17 cellular contexts compared by ENCODE assay signal in the genomic region with DNA sequence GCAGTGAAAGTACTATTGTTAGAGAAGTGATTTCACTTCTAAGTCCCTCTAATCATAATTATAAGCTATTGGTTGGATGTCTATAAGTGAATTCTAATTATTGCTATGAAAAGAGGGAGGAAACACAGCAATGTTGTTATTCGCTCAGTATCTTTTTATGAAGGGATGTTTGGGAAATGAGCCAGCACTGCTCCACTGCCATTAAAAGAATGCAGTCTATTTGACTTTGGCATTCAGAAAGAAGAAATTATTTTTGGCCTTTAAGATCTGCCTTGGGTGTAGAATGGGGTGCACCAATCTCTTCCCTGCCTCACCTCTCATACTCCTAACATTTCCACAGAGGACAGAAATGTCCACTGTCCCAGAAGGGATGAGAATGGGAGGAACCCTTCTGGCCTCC.
A peak's percentile ranks its signal among the peaks of the same experiment; 100 is the strongest.
DNase-seq lines count a peak whose midpoint lies in the region; ATAC-seq and TF ChIP-seq lines count a peak whose summit lies in the region.
"Had no signal": no experiment of that assay in that cellular context is flagged by ENCODE, and none has a peak within 500 bp of the region (broad histone marks: within the 10 kb centered on the region; RNA-seq: fewer than 3 reads in every experiment).

No MANE protein-coding gene starts in this region.

- DNase-seq in AG08396 (ENCODE audit: low spot score) (peak; percentile 10), GM03348 (ENCODE audit: low spot score) (peak; percentile 8), astrocyte of the spinal cord (ENCODE audit: low read depth, low spot score) (peak; percentile 20), fibroblast of the aortic adventitia (ENCODE audit: low read depth) (peak; percentile 58), NCI-H748 treated with DMSO at 0.1 percent for 48 hours (lab: John Stamatoyannopoulos, UW) (no peak)
- no peak for DNase-seq in activated T-cell treated with anti-CD3 and anti-CD28 coated beads, Interleukin-2, amount 50 U/mL, for 48 hours
- no peak for DNase-seq in activated naive CD4-positive, alpha-beta T cell treated with anti-CD3 and anti-CD28 coated beads, Interleukin-2, amount 50 U/mL, for 16 hours
- DNase-seq: BE2C, DMS53, NCI-H1092 treated with DMSO at 0.1 percent for 48 hours, NCI-H1436 treated with DMSO at 0.1 percent for 48 hours, NCI-H1930, NCI-H510A, Peyer's patch had no signal

- TF ChIP-seq CTCF in astrocyte of the spinal cord (IDR thresholded peaks at IDR 0.05; ENCODE audit: low read depth, low read length): no peak
- TF ChIP-seq CTCF in fibroblast of the aortic adventitia (IDR thresholded peaks at IDR 0.05; ENCODE audit: insufficient read depth, low read length): no peak

- in situ Hi-C loops in astrocyte of the spinal cord (cut with HindIII; ENCODE audit: low sequenced_read_pairs): no loop called here

- H3K4me3 ChIP-seq in astrocyte of the spinal cord (ENCODE audit: low read depth, low read length): no peak overlapping the region
- H3K4me3 ChIP-seq in fibroblast of the aortic adventitia (ENCODE audit: low read depth, low read length): no peak overlapping the region
- H3K4me3 ChIP-seq: GM12878, HAP-1, Peyer's patch had no signal

- no peak for ATAC-seq in HG03342 (IDR thresholded peaks at IDR 0.05; ENCODE audit: unreplicated experiment)
- ATAC-seq: GM12878 had no signal

Comparison
In these comparisons a context has a peak if more than half of its experiments do, and no peak if none do; other contexts are left out.
1. DNase-seq: peak in AG08396 (single experiment), GM03348 (single experiment), astrocyte of the spinal cord (single experiment) and fibroblast of the aortic adventitia (single experiment); none in activated T-cell treated with anti-CD3 and anti-CD28 coated beads, Interleukin-2, amount 50 U/mL, for 48 hours (0 of 2), activated naive CD4-positive, alpha-beta T cell treated with anti-CD3 and anti-CD28 coated beads, Interleukin-2, amount 50 U/mL, for 16 hours (single experiment) and NCI-H748 treated with DMSO at 0.1 percent for 48 hours (single experiment).